In genomic region chr1:201379733-201380242, GRCh38 we compare ENCODE assay signal across 21 cellular contexts. TPM values are rescaled to one million over a fixed set of nuclear protein-coding genes. Genes with fewer than 3 reads are reported as not detected.
DNase-seq lines count a peak whose midpoint lies in the region; ATAC-seq, FAIRE-seq and TF ChIP-seq lines count a peak whose summit lies in the region.
"Had no signal": no experiment of that assay in that cellular context is flagged by ENCODE, and none has a peak within 500 bp of the region (broad histone marks: within the 10 kb centered on the region; RNA-seq: fewer than 3 reads in every experiment).

No MANE protein-coding gene starts in this region.

- peaks cover 15% of the 10 kb centered on the region for H3K4me1 Mint-ChIP-seq in MCF 10A (ENCODE audit: insufficient read depth, unreplicated experiment)

- H3K27me3 Mint-ChIP-seq in MCF 10A (ENCODE audit: insufficient read depth, unreplicated experiment), result peaks cover 6% of the 10 kb centered on the region

- H3K27me3 ChIP-seq in breast epithelium (no peaks in the 10 kb centered on the region), heart right ventricle (no peaks in the 10 kb centered on the region), right lobe of liver (no peaks in the 10 kb centered on the region), transverse colon (peaks cover 18% of the 10 kb centered on the region)
- H3K27me3 ChIP-seq: SJCRH30 had no signal

- H3K27ac Mint-ChIP-seq in MCF 10A (ENCODE audit: low read depth, unreplicated experiment), result no peak overlapping the region
- H3K27ac Mint-ChIP-seq: GM23338 had no signal

- FAIRE-seq in frontal cortex (lab: Jason Lieb, UNC), result no peak
- FAIRE-seq: G401.6 had no signal

- H3K36me3 ChIP-seq in breast epithelium (no peaks in the 10 kb centered on the region), heart right ventricle (peaks cover 0 to 11% (median 0%) of the 10 kb centered on the region in 9 donors), right lobe of liver (no peaks in the 10 kb centered on the region), transverse colon (no peaks in the 10 kb centered on the region)
- H3K36me3 ChIP-seq: SJCRH30 had no signal

- no peak overlapping the region for H3K4me3 ChIP-seq in breast epithelium
- no peak overlapping the region for H3K4me3 ChIP-seq in heart right ventricle
- H3K4me3 ChIP-seq in right lobe of liver, result no peak overlapping the region
- no peak overlapping the region for H3K4me3 ChIP-seq in transverse colon
- H3K4me3 ChIP-seq: GM23338, SJCRH30 had no signal

- CTCF ChIA-PET in MCF 10A (lab: Yijun Ruan, JAX), result interaction anchor here (0.6 to 20.0 kb wide), 5 partner anchors 10 to 756 kb away, joined by 3 to 539 read pairs (median 4); no protein-coding TSS in a partner anchor

- H3K9me3 Mint-ChIP-seq in MCF 10A (ENCODE audit: unreplicated experiment), result no peaks in the 10 kb centered on the region
- H3K9me3 Mint-ChIP-seq: GM23338 had no signal

- no TSS peak for BruUV-seq in MCF 10A (replicated peaks; lab: Mats Ljungman, UMichigan)

- no peaks in the 10 kb centered on the region for H3K36me3 Mint-ChIP-seq in MCF 10A (ENCODE audit: insufficient read depth, unreplicated experiment)

- TF ChIP-seq POLR2A in breast epithelium (IDR thresholded peaks at IDR 0.05), result no peak
- TF ChIP-seq POLR2A in right lobe of liver (IDR thresholded peaks at IDR 0.05), result no peak
- TF ChIP-seq POLR2A in transverse colon (IDR thresholded peaks at IDR 0.05), result peak; percentile 7

- TF ChIP-seq EP300 in transverse colon (IDR thresholded peaks at IDR 0.05; ENCODE audit: low read depth), result no peak

- in situ Hi-C loops in transverse colon (cut with MboI; ENCODE audit: low pct_ligation_motif_present in 1 of 4, low pct_unique_long_range_greater_than_20kb in 1 of 4, low sequenced_read_pairs in 3 of 4), result no loop called here

- H3K9me3 ChIP-seq in breast epithelium, result no peaks in the 10 kb centered on the region
- H3K9me3 ChIP-seq in heart right ventricle, result no peaks in the 10 kb centered on the region
- H3K9me3 ChIP-seq in right lobe of liver, result no peaks in the 10 kb centered on the region
- H3K9me3 ChIP-seq in transverse colon, result no peaks in the 10 kb centered on the region
- H3K9me3 ChIP-seq: SJCRH30 had no signal

- DNase-seq in breast epithelium (ENCODE audit: low spot score in 2 of 2) (no peak), MCF 10A (ENCODE audit: unreplicated experiment) (no peak), heart right ventricle (no peak), right lobe of liver (no peak), transverse colon (no peak), frontal cortex (ENCODE audit: low spot score in 2 of 2) (no peak)
- DNase-seq: AML-193, KG1, NCI-H1048, NCI-H1436, NCI-H1930, NCI-H226, NCI-H524, PC-3, SJCRH30 had no signal

- 52 to 72% methylated on average over 9 of the region's 9 CpGs for WGBS in heart right ventricle, 2 donors
- WGBS in right lobe of liver (ENCODE audit: insufficient coverage, low coverage, low lambda C conversion rate, missing lambda C conversion rate), result 60% methylated on average over 2 of the region's 9 CpGs
- 60% methylated on average over 8 of the region's 9 CpGs; no CpG with 5 or more reads in 1 of the 2 donors for WGBS in transverse colon (ENCODE audit: low coverage in 1 of 2), 2 donors

- TF ChIP-seq CTCF in breast epithelium (IDR thresholded peaks at IDR 0.05) (no peak), MCF 10A (IDR thresholded peaks at IDR 0.05; ENCODE audit: unreplicated experiment) (no peak), heart right ventricle (IDR thresholded peaks at IDR 0.05) (no peak), right lobe of liver (IDR thresholded peaks at IDR 0.05) (no peak), transverse colon (IDR thresholded peaks at IDR 0.05) (no peak)

- no peak overlapping the region for H3K4me3 Mint-ChIP-seq in MCF 10A (ENCODE audit: unreplicated experiment)
- H3K4me3 Mint-ChIP-seq: GM23338 had no signal

- H3K27ac ChIP-seq in breast epithelium, result peak overlapping the region; percentile 59
- peak overlapping the region; percentile 26 to 94 (median 87) for H3K27ac ChIP-seq in heart right ventricle
- no peak overlapping the region for H3K27ac ChIP-seq in right lobe of liver
- H3K27ac ChIP-seq in transverse colon, result no peak overlapping the region
- H3K27ac ChIP-seq: 22Rv1, RWPE1, SJCRH30 had no signal

- POLR2A ChIA-PET in MCF 10A (lab: Yijun Ruan, JAX), result interaction anchor here (0.6 to 1.0 kb wide), 5 partner anchors 21 to 685 kb away, joined by 3 to 4 read pairs (median 3); no protein-coding TSS in a partner anchor

- H3K4me1 ChIP-seq in breast epithelium, result peaks cover 0 to 8% of the 10 kb centered on the region in 2 donors
- H3K4me1 ChIP-seq in heart right ventricle, result peaks cover 0 to 67% (median 26%) of the 10 kb centered on the region in 9 donors
- H3K4me1 ChIP-seq in right lobe of liver, result no peaks in the 10 kb centered on the region
- H3K4me1 ChIP-seq in transverse colon, result no peaks in the 10 kb centered on the region

- intact Hi-C loops in breast epithelium (cut with DNase I; ENCODE audit: low total_unique reads) (no loop called here), MCF 10A (cut with micrococcal nuclease) (no loop called here), heart right ventricle (cut with DNase I) (loop anchor here in 1 of 10 donors (1.0 kb wide), 1 partner anchor 22 kb away; no protein-coding TSS in a partner anchor), right lobe of liver (cut with DNase I) (no loop called here), transverse colon (cut with DNase I; ENCODE audit: low total_unique reads) (no loop called here)

- ATAC-seq in heart right ventricle (peak in 5 of 8 donors; percentile 6 to 26 (median 12)), right lobe of liver (peak in 3 of 4 donors; percentile 5 to 11 (median 7)), HG03095 (IDR thresholded peaks at IDR 0.05; ENCODE audit: unreplicated experiment) (no peak), HG03025 (IDR thresholded peaks at IDR 0.05; ENCODE audit: low FRiP score, unreplicated experiment) (no peak)
- ATAC-seq: GM23338, PC-3 had no signal

RNA-seq across cellular contexts. Expression of gene TNNT2, which starts 2.3 kb away (rescaled TPM):
- 1 to 10 TPM in 2 of 3 donors, not detected in 1; 1.3 to 2.6 TPM for total RNA-seq in breast epithelium
- total RNA-seq in MCF 10A (2022), result 0.37 and 0.61 TPM in 2 replicates
- over 10,000 TPM in 1 of 10 donors, 1,000 to 10,000 TPM in 9; 5,905 to 10,183 (median 7,503) TPM for total RNA-seq in heart right ventricle
- over 10,000 TPM; 10,337 to 31,279 TPM for polyA plus RNA-seq in heart right ventricle
- total RNA-seq in right lobe of liver, result 1 to 10 TPM in 1 of 6 experiments, under 1 TPM in 2, not detected in 3; 0.18 to 1.1 (median 0.24) TPM
- under 1 TPM in 2 of 4 donors, not detected in 2; 0.14 to 0.95 TPM for total RNA-seq in transverse colon
- not detected for total RNA-seq in frontal cortex

RNA-seq across cellular contexts. Expression of gene LAD1, which starts 19.3 kb away (rescaled TPM):
- total RNA-seq in breast epithelium (10 to 100 TPM in 2 of 3 donors, not detected in 1; 13.1 to 18.0 TPM), MCF 10A (2022) (21.4 and 40.9 TPM in 2 replicates), heart right ventricle (10 to 100 TPM in 1 of 10 donors, 1 to 10 TPM in 8, under 1 TPM in 1; 0.85 to 12.9 (median 2.9) TPM), right lobe of liver (10 to 100 TPM; 12.2 to 26.7 (median 19.4) TPM), transverse colon (100 to 1,000 TPM; 142 to 215 (median 177) TPM), frontal cortex (not detected)
- polyA plus RNA-seq in heart right ventricle, result 10 to 100 TPM in 1 of 2 donors, 1 to 10 TPM in 1; 2.6 to 42.2 TPM

RNA-seq across cellular contexts. Expression of gene TNNI1, which starts 41.7 kb away (rescaled TPM):
- under 1 TPM in 2 of 3 donors, not detected in 1; 0.15 to 0.66 TPM for total RNA-seq in breast epithelium
- 0.05 TPM in 1 of 2 replicates, not detected in the other for total RNA-seq in MCF 10A (2022)
- 100 to 1,000 TPM in 1 of 10 donors, 10 to 100 TPM in 7, 1 to 10 TPM in 2; 1.2 to 166 (median 26.1) TPM for total RNA-seq in heart right ventricle
- 10 to 100 TPM; 20.8 to 48.0 TPM for polyA plus RNA-seq in heart right ventricle
- 1 to 10 TPM in 1 of 6 experiments, under 1 TPM in 2, not detected in 3; 0.26 to 2.0 (median 0.37) TPM for total RNA-seq in right lobe of liver
- total RNA-seq in transverse colon, result under 1 TPM in 2 of 4 donors, not detected in 2; 0.16 to 0.41 TPM
- under 0.01 TPM for total RNA-seq in frontal cortex
- total RNA-seq: GM23338, PC-3 had no signal

Comparison
In these comparisons a context has a peak if more than half of its experiments do, and no peak if none do; other contexts are left out.
1. H3K27ac ChIP-seq: peak in breast epithelium (2 of 2) and heart right ventricle (10 of 10); none in right lobe of liver (0 of 3) and transverse colon (0 of 4).
2. ATAC-seq: peak in heart right ventricle (5 of 8) and right lobe of liver (3 of 4); none in HG03095 (single experiment) and HG03025 (single experiment).
3. RNA of gene TNNT2, which starts 2.3 kb away (total RNA-seq): 5,905 to 10,183 TPM in heart right ventricle; 1.3 to 2.6 TPM in breast epithelium, 0.37 to 0.61 TPM in MCF 10A, 0.18 to 1.1 TPM in right lobe of liver, 0.14 to 0.95 TPM in transverse colon and not detected in frontal cortex (single experiment); every median in the first group is over 1,000 times any median in the second.